In genomic region chr10:91799580-91799975, GRCh38 we compare ENCODE assay signal across 8 cellular contexts. TPM values are rescaled to one million over a fixed set of nuclear protein-coding genes. Genes with fewer than 3 reads are reported as not detected.
DNase-seq lines count a peak whose midpoint lies in the region; ATAC-seq and TF ChIP-seq lines count a peak whose summit lies in the region.

No MANE protein-coding gene starts in this region.

- H3K23ac ChIP-seq in trophoblast cell (ENCODE audit: low read length), result no peak overlapping the region

- 16 to 20% methylated on average over 4 of the region's 4 CpGs for WGBS in esophagus, 2 donors
- WGBS in trophoblast cell (ENCODE audit: extremely low coverage, insufficient coverage, insufficient read length), result no CpG with 5 or more reads among the region's 4 CpGs

- peaks cover 14% of the 10 kb centered on the region for H3K79me1 ChIP-seq in trophoblast cell (ENCODE audit: low read length)

- BruUV-seq in Panc1 (replicated peaks; lab: Mats Ljungman, UMichigan), result TSS peak; percentile 74

- H2AFZ ChIP-seq in trophoblast cell (ENCODE audit: insufficient read depth, low read length, poor library complexity), result no peak overlapping the region

- no peak overlapping the region for H2AK5ac ChIP-seq in trophoblast cell (ENCODE audit: low read length)

- DNase-seq in Panc1 (ENCODE audit: low read depth, low spot score) (no peak), trophoblast cell (peak in 1 of 2 donors; percentile 64), DMS 273 (lab: John Stamatoyannopoulos, UW; ENCODE audit: unreplicated experiment) (no peak), KBM-7 (no peak), pons (ENCODE audit: low spot score) (no peak)
- DNase-seq in effector CD8-positive, alpha-beta T cell (lab: John Stamatoyannopoulos, UW), result no peak

- CTCF ChIA-PET in Panc1 (lab: Charles Lee), result interaction anchor here (0.8 kb wide), 1 partner anchor 41 kb away, joined by 3 read pairs; no protein-coding TSS in a partner anchor

- H3K27ac ChIP-seq in Panc1 (ENCODE audit: low read length) (peak overlapping the region; percentile 100), esophagus (ENCODE audit: low read depth in 2 of 2, low read length in 1 of 2) (peak overlapping the region in 1 of 2 donors; percentile 36), trophoblast cell (ENCODE audit: low read depth, low read length) (no peak overlapping the region)

- no peak overlapping the region for H3K18ac ChIP-seq in trophoblast cell (ENCODE audit: low read length)

- no peak overlapping the region for H4K12ac ChIP-seq in trophoblast cell (ENCODE audit: low read depth, low read length)

- H3K27me3 ChIP-seq in Panc1 (ENCODE audit: control insufficient read depth, insufficient read depth, low read length), result no peaks in the 10 kb centered on the region
- no peaks in the 10 kb centered on the region for H3K27me3 ChIP-seq in esophagus (ENCODE audit: control insufficient read depth in 1 of 2, insufficient read depth in 2 of 2, low read length in 2 of 2)
- H3K27me3 ChIP-seq in trophoblast cell (ENCODE audit: insufficient read depth, low read length), result no peaks in the 10 kb centered on the region

- H3K4ac ChIP-seq in trophoblast cell (ENCODE audit: low read depth, low read length), result no peak overlapping the region

- intact Hi-C loops in Panc1 (cut with micrococcal nuclease; ENCODE audit: unreplicated experiment), result no loop called here

- H3K79me2 ChIP-seq in trophoblast cell (ENCODE audit: control insufficient read depth, insufficient read depth, low read length, poor library complexity), result peaks cover 16% of the 10 kb centered on the region

- H3K4me3 ChIP-seq in Panc1 (ENCODE audit: low read depth in 2 of 2, low read length in 2 of 2), result peak overlapping the region; percentile 96 to 97
- peak overlapping the region; percentile 90 to 98 for H3K4me3 ChIP-seq in esophagus (ENCODE audit: low read depth in 1 of 2, low read length in 2 of 2)
- no peak overlapping the region for H3K4me3 ChIP-seq in trophoblast cell (ENCODE audit: low read depth, low read length)

- H3K9ac ChIP-seq in ES-I3 (ENCODE audit: low read depth, low read length), result peak overlapping the region; percentile 80
- H3K9ac ChIP-seq in trophoblast cell (ENCODE audit: low read length), result no peak overlapping the region

- no peaks in the 10 kb centered on the region for H3K36me3 ChIP-seq in ES-I3 (ENCODE audit: insufficient read depth, low read length)
- H3K36me3 ChIP-seq in Panc1 (ENCODE audit: control insufficient read depth, insufficient read depth, low read length), result no peaks in the 10 kb centered on the region; the same call in none of the 2 replicates
- H3K36me3 ChIP-seq in esophagus (ENCODE audit: control insufficient read depth in 2 of 2, insufficient read depth in 2 of 2, low read length in 1 of 2), result no peaks in the 10 kb centered on the region
- H3K36me3 ChIP-seq in trophoblast cell (ENCODE audit: control insufficient read depth in 1 of 2, insufficient read depth in 2 of 2, low read length in 2 of 2), result peaks cover 7 to 10% of the 10 kb centered on the region in 2 experiments

- H3K4me1 ChIP-seq in ES-I3 (ENCODE audit: insufficient read depth, low read length) (peaks cover 8% of the 10 kb centered on the region), Panc1 (ENCODE audit: control insufficient read depth, insufficient read depth, low read length) (peaks cover 23% of the 10 kb centered on the region), esophagus (ENCODE audit: control insufficient read depth in 2 of 2, insufficient read depth in 2 of 2, low read length in 1 of 2) (no peaks in the 10 kb centered on the region), trophoblast cell (ENCODE audit: control insufficient read depth in 1 of 2, insufficient read depth in 2 of 2, low read length in 2 of 2) (peaks cover 6 to 10% of the 10 kb centered on the region in 2 experiments)

- H2BK5ac ChIP-seq in trophoblast cell (ENCODE audit: low read depth, low read length, poor library complexity), result no peak overlapping the region

- POLR2A ChIA-PET in Panc1 (lab: Charles Lee), result no interaction called here

- H4K8ac ChIP-seq in trophoblast cell (ENCODE audit: low read depth, low read length), result no peak overlapping the region

- TF ChIP-seq CTCF in Panc1 (IDR thresholded peaks at IDR 0.05), result no peak

- H3K9me3 ChIP-seq in ES-I3 (ENCODE audit: control insufficient read depth, insufficient read depth, low read length) (no peaks in the 10 kb centered on the region), Panc1 (ENCODE audit: control insufficient read depth, insufficient read depth, low read depth, low read length) (no peaks in the 10 kb centered on the region), esophagus (ENCODE audit: control insufficient read depth in 2 of 2, insufficient read depth in 1 of 2, low read depth in 1 of 2, low read length in 1 of 2) (no peaks in the 10 kb centered on the region), trophoblast cell (ENCODE audit: insufficient read depth, low read depth, low read length) (no peaks in the 10 kb centered on the region)

- no peak overlapping the region for H3K14ac ChIP-seq in trophoblast cell (ENCODE audit: low read length)

- H4K91ac ChIP-seq in trophoblast cell (ENCODE audit: low read depth, low read length), result no peak overlapping the region

- H3K4me2 ChIP-seq in trophoblast cell (ENCODE audit: low read length), result peak overlapping the region; percentile 96

- H2BK120ac ChIP-seq in trophoblast cell (ENCODE audit: insufficient read depth, low read length, poor library complexity), result no peak overlapping the region

- no peak overlapping the region for H2BK12ac ChIP-seq in trophoblast cell (ENCODE audit: low read length)

- in situ Hi-C loops in Panc1 (cut with HindIII; ENCODE audit: low pct_unique_long_range_greater_than_20kb, low sequenced_read_pairs), result no loop called here
- in situ Hi-C loops in KBM-7 (cut with MboI; ENCODE audit: low pct_unique_long_range_greater_than_20kb, low sequenced_read_pairs), result no loop called here

- ATAC-seq in Panc1, result no peak

RNA-seq across cellular contexts. Expression of gene TNKS2, which starts 1.4 kb away (rescaled TPM):
- 46.2 TPM for total RNA-seq in Panc1 (2021; ENCODE audit: unreplicated experiment)
- 22.3 TPM for polyA plus RNA-seq in Panc1 (2012; ENCODE audit: insufficient read length)
- polyA plus RNA-seq in esophagus, result 10 to 100 TPM; 10.9 to 13.0 TPM
- 28.1 and 29.3 TPM in 2 replicates for polyA plus RNA-seq in trophoblast cell (2013)
